9 cellular contexts compared by ENCODE assay signal in the genomic region with DNA sequence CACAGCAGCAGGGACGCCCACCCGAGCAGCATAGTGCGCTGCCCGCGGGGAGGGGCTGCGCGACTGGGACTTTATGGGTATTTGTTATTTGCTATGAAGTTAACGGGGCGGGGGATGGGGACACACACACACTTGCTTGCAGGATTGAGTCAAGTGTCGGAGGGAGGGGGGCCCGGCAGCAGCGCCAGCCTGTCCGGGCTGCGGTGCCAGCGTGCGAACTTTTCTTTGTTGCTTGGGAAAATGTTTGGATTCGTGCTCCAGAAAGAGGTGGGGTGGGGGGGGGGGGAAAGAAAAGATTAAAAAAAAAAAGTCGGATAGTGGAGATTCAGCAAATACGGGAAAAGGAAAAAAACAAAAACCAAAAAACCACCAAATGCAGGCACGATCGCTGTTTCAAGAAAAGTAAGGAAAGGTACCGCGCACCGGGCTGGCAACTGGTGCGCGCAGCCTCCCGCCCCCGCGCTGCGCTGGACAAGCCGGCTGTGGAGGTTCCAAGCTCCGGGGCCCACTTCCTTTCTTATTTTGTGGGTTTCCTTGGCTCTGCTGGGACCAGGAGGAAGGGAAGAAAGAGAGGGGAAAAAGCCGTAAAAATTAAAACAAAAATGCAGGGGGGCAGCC. TPM values are rescaled to one million over a fixed set of nuclear protein-coding genes. Genes with fewer than 3 reads are reported as not detected.
DNase-seq lines count a peak whose midpoint lies in the region; ATAC-seq, FAIRE-seq and TF ChIP-seq lines count a peak whose summit lies in the region.
"Had no signal": no experiment of that assay in that cellular context is flagged by ENCODE, and none has a peak within 500 bp of the region (broad histone marks: within the 10 kb centered on the region; RNA-seq: fewer than 3 reads in every experiment).

No MANE protein-coding gene starts in this region.

- TF ChIP-seq CTCF in GM10248 (IDR thresholded peaks at IDR 0.05; ENCODE audit: control extremely low read depth, extremely low read depth, low read depth, missing control alignments) (no peak), WTC11 (IDR thresholded peaks at IDR 0.05) (no peak), retinal pigment epithelial cell (conservative IDR thresholded peaks at IDR 0.05; ENCODE audit: low read depth, low read length) (no peak)

- no peak overlapping the region for H3K27ac Mint-ChIP-seq in WTC11
- no peak overlapping the region for H3K27ac Mint-ChIP-seq in activated CD4-positive, alpha-beta T cell treated with anti-CD3 and anti-CD28 coated beads for 36 hours

- H3K4me1 Mint-ChIP-seq in WTC11 = peaks cover 46% of the 10 kb centered on the region
- peaks cover 3% of the 10 kb centered on the region for H3K4me1 Mint-ChIP-seq in activated CD4-positive, alpha-beta T cell treated with anti-CD3 and anti-CD28 coated beads for 36 hours

- intact Hi-C loops in activated CD4-positive, alpha-beta T cell treated with anti-CD3 and anti-CD28 coated beads for 36 hours (cut with DNase I, micrococcal nuclease) = loop anchor here in 1 of 2 experiments (5.0 kb wide), 1 partner anchor 119 kb away; a partner anchor contains a TSS

- peak overlapping the region; percentile 87 for H3K4me3 Mint-ChIP-seq in WTC11
- no peak overlapping the region for H3K4me3 Mint-ChIP-seq in activated CD4-positive, alpha-beta T cell treated with anti-CD3 and anti-CD28 coated beads for 36 hours

- peaks cover 49% of the 10 kb centered on the region for H3K27me3 Mint-ChIP-seq in WTC11 (ENCODE audit: low read depth)
- H3K27me3 Mint-ChIP-seq in activated CD4-positive, alpha-beta T cell treated with anti-CD3 and anti-CD28 coated beads for 36 hours = peaks cover 42% of the 10 kb centered on the region

- FAIRE-seq in HTR-8/SVneo (lab: Jason Lieb, UNC) = no peak

- ATAC-seq in WTC11 (peak; percentile 2), GM21381 (IDR thresholded peaks at IDR 0.05; ENCODE audit: unreplicated experiment) (no peak)
- no peak for ATAC-seq in activated CD4-positive, alpha-beta T cell treated with anti-CD3 and anti-CD28 coated beads for 36 hours

- peak overlapping the region; percentile 73 for H3K4me3 ChIP-seq in retinal pigment epithelial cell (ENCODE audit: low read length)

- CTCF ChIA-PET in GM10248 (lab: Yijun Ruan, JAX) (no interaction called here), WTC11 (lab: Charles Lee) (interaction anchor here (0.7 to 2.3 kb wide), 5 partner anchors 57 to 247 kb away, joined by 3 to 12 read pairs (median 4); a partner anchor contains a TSS)
- CTCF ChIA-PET in activated CD4-positive, alpha-beta T cell treated with anti-CD3 and anti-CD28 coated beads for 36 hours (lab: Charles Lee) = interaction anchor here (0.6 kb wide), 1 partner anchor 800 kb away, joined by 3 read pairs; no protein-coding TSS in a partner anchor

- DNase-seq in GM10248 (ENCODE audit: extremely low spot score) = peak; percentile 7
- no peak for DNase-seq in WTC11 (ENCODE audit: low spot score)
- DNase-seq in hepatic stellate cell (ENCODE audit: low spot score) = peak; percentile 30
- no peak for DNase-seq in retinal pigment epithelial cell (ENCODE audit: low read depth)
- no peak for DNase-seq in activated CD4-positive, alpha-beta T cell treated with anti-CD3 and anti-CD28 coated beads for 36 hours
- no peak for DNase-seq in OCI-M1 (lab: John Stamatoyannopoulos, UW)
- no peak for DNase-seq in HTR-8/SVneo (ENCODE audit: insufficient read length, low spot score)
- DNase-seq: activated CD8-positive, alpha-beta memory T cell treated with anti-CD3 and anti-CD28 coated beads, Interleukin-2, amount 50 U/mL, for 48 hours had no signal

- POLR2A ChIA-PET in GM10248 (lab: Yijun Ruan, JAX) = no interaction called here
- POLR2A ChIA-PET in WTC11 (lab: Charles Lee) = interaction anchor here (0.5 to 1.6 kb wide), 2 partner anchors 121 to 1115 kb away, joined by 3 read pairs; a partner anchor contains a TSS
- POLR2A ChIA-PET in activated CD4-positive, alpha-beta T cell treated with anti-CD3 and anti-CD28 coated beads for 36 hours (lab: Charles Lee) = no interaction called here

- H3K36me3 Mint-ChIP-seq in WTC11 = no peaks in the 10 kb centered on the region
- no peaks in the 10 kb centered on the region for H3K36me3 Mint-ChIP-seq in activated CD4-positive, alpha-beta T cell treated with anti-CD3 and anti-CD28 coated beads for 36 hours (ENCODE audit: low read depth)

- no peaks in the 10 kb centered on the region for H3K9me3 Mint-ChIP-seq in WTC11
- H3K9me3 Mint-ChIP-seq in activated CD4-positive, alpha-beta T cell treated with anti-CD3 and anti-CD28 coated beads for 36 hours (ENCODE audit: low read depth) = no peaks in the 10 kb centered on the region

TF ChIP-seq in WTC11, 78 proteins besides CTCF, POLR2A, EP300 and RAD21:
- no peak for TF ChIP-seq IRF2 (CRISPR knock-in tag; IDR thresholded peaks at IDR 0.05; ENCODE audit: borderline replicate concordance, low read depth)
- TF ChIP-seq ETV6 (CRISPR knock-in tag; IDR thresholded peaks at IDR 0.05) = 0 out of 2 replicates have a peak, but pooled peaks have one; percentile 9
- TF ChIP-seq JAZF1 (CRISPR knock-in tag; IDR thresholded peaks at IDR 0.05) = no peak

RNA-seq across cellular contexts. Expression of a gene that starts 0.4 kb away (rescaled TPM):
- total RNA-seq in WTC11 (2021) = 0.57 to 1.6 TPM (median 0.64 TPM) in 3 replicates
- total RNA-seq in activated CD4-positive, alpha-beta T cell treated with anti-CD3 and anti-CD28 coated beads for 36 hours = not detected

Comparison
In these comparisons a context has a peak if more than half of its experiments do, and no peak if none do; other contexts are left out.
1. DNase-seq: peak in GM10248 (single experiment) and hepatic stellate cell (single experiment); none in WTC11 (single experiment), retinal pigment epithelial cell (single experiment), activated CD4-positive, alpha-beta T cell treated with anti-CD3 and anti-CD28 coated beads for 36 hours (single experiment), OCI-M1 (single experiment) and HTR-8/SVneo (single experiment).